ENCODE assay signal across 13 cellular contexts in genomic region chr3:71511037-71511436, GRCh38.
DNase-seq lines count a peak whose midpoint lies in the region; ATAC-seq and TF ChIP-seq lines count a peak whose summit lies in the region.
"Had no signal": no experiment of that assay in that cellular context is flagged by ENCODE, and none has a peak within 500 bp of the region (broad histone marks: within the 10 kb centered on the region; RNA-seq: fewer than 3 reads in every experiment).

No MANE protein-coding gene starts in this region.

- POLR2A ChIA-PET in HEK293T (lab: Yijun Ruan, JAX) = interaction anchor here (0.7 to 3.6 kb wide), 4 partner anchors 15 to 73 kb away, joined by 3 to 17 read pairs (median 3); partner anchors contain the start of gene FOXP1

- H3K27ac ChIP-seq in tibial nerve = no peak overlapping the region
- H3K27ac ChIP-seq: BLaER1 had no signal

- H3K27me3 ChIP-seq in tibial nerve = no peaks in the 10 kb centered on the region
- H3K27me3 ChIP-seq: BLaER1 had no signal

- H3K4me3 ChIP-seq in tibial nerve = no peak overlapping the region
- H3K4me3 ChIP-seq: BLaER1, GM12878, lung had no signal

- H3K36me3 ChIP-seq in tibial nerve = no peaks in the 10 kb centered on the region
- H3K36me3 ChIP-seq: BLaER1 had no signal

- peak; percentile 87 for DNase-seq in A172 (ENCODE audit: low spot score)
- peak; percentile 47 for DNase-seq in HEK293T (ENCODE audit: extremely low spot score)
- DNase-seq in amniotic epithelial cell (ENCODE audit: low read depth) = peak; percentile 90
- peak; percentile 33 for DNase-seq in iPS-NIHi11 (ENCODE audit: low spot score)
- DNase-seq in 8988T = no peak
- no peak for DNase-seq in germinal center (ENCODE audit: low spot score)
- no peak for DNase-seq in tibial nerve (ENCODE audit: low spot score in 2 of 2)
- DNase-seq: KG1, NCI-H526 treated with DMSO at 0.1 percent for 48 hours had no signal

- TF ChIP-seq POLR2A in tibial nerve (IDR thresholded peaks at IDR 0.05) = no peak

- CTCF ChIA-PET in HEK293T (lab: Yijun Ruan, JAX) = interaction anchor here (0.5 to 1.5 kb wide), 3 partner anchors 15 to 90 kb away, joined by 3 to 7 read pairs (median 3); no protein-coding TSS in a partner anchor

- TF ChIP-seq EP300 in tibial nerve (IDR thresholded peaks at IDR 0.05) = no peak

- no peak for TF ChIP-seq CTCF in tibial nerve (IDR thresholded peaks at IDR 0.05)

- 25 to 30% methylated on average over 3 of the region's 3 CpGs for WGBS in tibial nerve, 2 donors

- no peaks in the 10 kb centered on the region for H3K9me3 ChIP-seq in tibial nerve

- no peak for ATAC-seq in GM19324 (IDR thresholded peaks at IDR 0.05; ENCODE audit: low FRiP score, unreplicated experiment)
- ATAC-seq: GM12878 had no signal

- H3K4me1 ChIP-seq in tibial nerve = peaks cover 0 to 18% (median 4%) of the 10 kb centered on the region in 4 donors
- H3K4me1 ChIP-seq: BLaER1 had no signal

TF ChIP-seq in HEK293T, 16 proteins besides CTCF, POLR2A, EP300 and RAD21:
- TF ChIP-seq FOXA1 (IDR thresholded peaks at IDR 0.05) = no peak
- TF ChIP-seq ZNF384 (IDR thresholded peaks at IDR 0.05) = no peak
- no peak for TF ChIP-seq LEF1 (IDR thresholded peaks at IDR 0.05; ENCODE audit: borderline replicate concordance)
- TF ChIP-seq PKNOX1 (IDR thresholded peaks at IDR 0.05) = peak; percentile 27; the same call in 1 of the 2 replicates
- TF ChIP-seq NFRKB (IDR thresholded peaks at IDR 0.05) = no peak
- TF ChIP-seq CTBP1 (IDR thresholded peaks at IDR 0.05; ENCODE audit: borderline replicate concordance) = 0 out of 2 replicates have a peak, but pooled peaks have one; percentile 23

Comparison
In these comparisons a context has a peak if more than half of its experiments do, and no peak if none do; other contexts are left out.
1. DNase-seq: peak in A172 (single experiment), HEK293T (single experiment), amniotic epithelial cell (single experiment) and iPS-NIHi11 (single experiment); none in 8988T (single experiment), germinal center (single experiment) and tibial nerve (0 of 2).